In the genomic region with DNA sequence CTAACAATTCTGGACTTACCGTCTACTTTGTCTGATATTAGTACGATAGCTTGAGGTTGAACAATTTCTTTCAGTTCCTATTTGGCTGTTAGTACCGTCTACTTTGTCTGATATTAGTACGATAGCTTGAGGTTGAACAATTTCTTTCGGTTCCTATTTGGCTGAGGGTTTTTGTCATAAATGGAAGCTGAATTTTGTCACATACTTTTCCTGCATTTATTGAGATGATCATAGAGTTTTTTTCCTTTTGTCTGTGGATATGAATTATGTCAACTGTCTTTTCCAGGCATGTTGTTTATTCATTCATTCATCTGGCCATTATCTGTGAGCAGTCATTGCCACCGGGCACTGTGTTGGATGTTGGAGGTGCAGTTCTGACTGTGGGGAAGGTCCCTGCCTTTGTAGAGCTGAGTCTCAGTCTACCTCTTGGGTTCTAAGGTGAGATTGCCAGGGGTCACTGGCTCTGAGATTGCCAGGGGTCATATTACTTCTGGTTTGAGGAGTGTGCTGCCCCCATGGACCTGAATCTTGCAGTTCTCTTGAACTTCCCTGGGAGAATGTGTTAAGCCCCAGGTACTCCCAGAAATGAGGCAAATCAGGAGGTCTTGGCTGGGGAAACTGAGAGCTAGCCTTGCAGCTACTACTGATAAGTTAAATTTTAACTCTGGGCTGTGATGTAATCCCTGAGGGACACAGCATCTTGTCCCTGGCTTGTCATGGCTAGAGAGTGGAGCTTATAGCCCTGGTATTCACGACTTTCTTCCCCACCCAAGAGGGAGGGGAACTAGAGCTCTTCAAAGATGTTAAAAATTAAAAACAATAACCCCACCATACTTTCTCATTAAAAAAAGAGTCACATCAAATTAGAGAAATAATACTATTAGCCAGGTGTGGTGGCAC, we compare ENCODE assay signal across 12 cellular contexts.
DNase-seq lines count a peak whose midpoint lies in the region; ATAC-seq and TF ChIP-seq lines count a peak whose summit lies in the region.
"Had no signal": no experiment of that assay in that cellular context is flagged by ENCODE, and none has a peak within 500 bp of the region (broad histone marks: within the 10 kb centered on the region; RNA-seq: fewer than 3 reads in every experiment).

No MANE protein-coding gene starts in this region.

- H3K4me3 ChIP-seq in RWPE2 (ENCODE audit: severe bottlenecking) (no peak overlapping the region), esophagus muscularis mucosa (no peak overlapping the region), right cardiac atrium (ENCODE audit: low read length) (no peak overlapping the region)
- H3K4me3 ChIP-seq: gastroesophageal sphincter, mucosa of descending colon, SK-N-MC had no signal

- no peaks in the 10 kb centered on the region for H3K9me3 ChIP-seq in RWPE2 (ENCODE audit: severe bottlenecking)
- no peaks in the 10 kb centered on the region for H3K9me3 ChIP-seq in esophagus muscularis mucosa
- H3K9me3 ChIP-seq in right cardiac atrium (ENCODE audit: control insufficient read depth, low read length) = no peaks in the 10 kb centered on the region
- H3K9me3 ChIP-seq: gastroesophageal sphincter, mucosa of descending colon had no signal

- TF ChIP-seq CTCF in RWPE2 (IDR thresholded peaks at IDR 0.05; ENCODE audit: poor library complexity, severe bottlenecking) = no peak
- TF ChIP-seq CTCF in esophagus muscularis mucosa (IDR thresholded peaks at IDR 0.05) = no peak

- TF ChIP-seq EP300 in esophagus muscularis mucosa (IDR thresholded peaks at IDR 0.05) = no peak

- no peak for DNase-seq in RWPE2 (ENCODE audit: low spot score)
- DNase-seq in esophagus muscularis mucosa (ENCODE audit: extremely low spot score) = no peak
- DNase-seq in NCI-H1105 (lab: John Stamatoyannopoulos, UW) = no peak
- no peak for DNase-seq in islet precursor cell
- DNase-seq in right cardiac atrium = no peak
- DNase-seq: mucosa of descending colon, NCI-H1930 had no signal

- H3K27me3 ChIP-seq in RWPE2 (ENCODE audit: insufficient read depth, poor library complexity, severe bottlenecking) = no peaks in the 10 kb centered on the region
- H3K27me3 ChIP-seq in esophagus muscularis mucosa = no peaks in the 10 kb centered on the region
- H3K27me3 ChIP-seq in right cardiac atrium (ENCODE audit: control insufficient read depth, insufficient read depth) = no peaks in the 10 kb centered on the region
- H3K27me3 ChIP-seq: gastroesophageal sphincter had no signal

- H3K27ac ChIP-seq in RWPE2 (ENCODE audit: poor library complexity, severe bottlenecking) (peak overlapping the region; percentile 81), esophagus muscularis mucosa (replicated peaks in 1 of 4) (no peak overlapping the region), right cardiac atrium (ENCODE audit: low read length) (no peak overlapping the region)
- H3K27ac ChIP-seq: gastroesophageal sphincter, SK-N-MC had no signal

- ATAC-seq in GM18517 (IDR thresholded peaks at IDR 0.05; ENCODE audit: unreplicated experiment) (peak; percentile 96), GM21360 (IDR thresholded peaks at IDR 0.05; ENCODE audit: unreplicated experiment) (peak; percentile 79), HG03045 (IDR thresholded peaks at IDR 0.05; ENCODE audit: unreplicated experiment) (peak; percentile 84), RWPE2 (ENCODE audit: low read depth) (no peak), right cardiac atrium (no peak)
- ATAC-seq: gastroesophageal sphincter, mucosa of descending colon had no signal

- TF ChIP-seq POLR2A in esophagus muscularis mucosa (IDR thresholded peaks at IDR 0.05; ENCODE audit: low read depth) = no peak

- whole genome bisulfite sequencing in esophagus muscularis mucosa = 82% methylated on average over 7 of the region's 7 CpGs
- 83% methylated on average over 7 of the region's 7 CpGs for WGBS in right cardiac atrium

- H3K4me1 ChIP-seq in RWPE2 (ENCODE audit: insufficient read depth, poor library complexity, severe bottlenecking) (peaks cover 17% of the 10 kb centered on the region), esophagus muscularis mucosa (peaks cover 9 to 20% (median 16%) of the 10 kb centered on the region in 4 donors), right cardiac atrium (ENCODE audit: control insufficient read depth, insufficient read depth, low read length) (no peaks in the 10 kb centered on the region)

- H3K36me3 ChIP-seq in RWPE2 (ENCODE audit: low read depth) (no peaks in the 10 kb centered on the region), esophagus muscularis mucosa (no peaks in the 10 kb centered on the region)
- H3K36me3 ChIP-seq: gastroesophageal sphincter had no signal

- intact Hi-C loops in esophagus muscularis mucosa (cut with DNase I) = no loop called here
- intact Hi-C loops in right cardiac atrium (cut with DNase I) = no loop called here

Comparison
In these comparisons a context has a peak if more than half of its experiments do, and no peak if none do; other contexts are left out.
1. ATAC-seq: peak in GM18517 (single experiment), GM21360 (single experiment) and HG03045 (single experiment); none in RWPE2 (single experiment) and right cardiac atrium (0 of 2).